Comparison of ENCODE assay signal across 1 cellular context in the genomic region with DNA sequence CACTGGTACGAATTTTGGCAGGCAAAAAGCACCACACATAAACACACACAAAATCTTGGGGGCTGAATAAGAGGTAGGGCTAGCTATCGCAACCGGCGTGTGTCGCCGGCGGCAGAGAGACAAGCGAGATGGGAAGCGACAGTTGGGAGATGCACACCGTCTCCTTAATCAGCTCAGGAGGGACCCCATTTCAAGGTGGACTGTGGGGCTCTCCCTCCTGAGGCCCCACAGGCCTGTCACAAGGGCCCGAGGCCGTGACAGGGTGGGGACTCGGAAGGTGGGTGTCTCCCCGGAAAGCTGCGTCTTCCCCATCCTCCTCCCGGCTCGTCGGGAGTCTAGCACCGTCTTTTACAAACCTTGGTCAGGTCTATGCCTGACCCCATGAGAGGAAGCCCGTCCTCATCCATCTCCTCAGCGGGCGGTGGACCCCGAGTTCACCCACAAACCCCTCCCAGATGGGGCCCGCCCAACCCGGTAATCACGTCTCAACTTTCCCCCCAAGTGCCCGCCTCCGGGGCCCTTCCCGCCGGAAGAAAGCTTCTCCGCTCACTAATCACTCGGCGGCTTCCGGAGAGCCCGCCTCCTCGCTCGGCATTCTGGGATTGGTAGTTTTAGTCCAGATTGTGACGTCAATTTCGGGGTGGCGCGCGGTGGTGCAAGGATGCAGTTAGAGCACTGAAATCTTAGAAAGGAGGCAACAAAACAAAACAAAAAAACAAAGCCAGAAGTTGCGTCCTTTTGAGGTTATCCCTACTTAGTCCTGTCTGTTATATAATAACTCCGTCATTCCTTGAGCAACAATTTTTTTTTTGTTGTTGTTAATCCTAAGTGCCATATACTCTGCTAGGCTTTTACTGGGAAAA.
A peak's percentile ranks its signal among the peaks of the same experiment; 100 is the strongest.
TF ChIP-seq lines count a peak whose summit lies in the region.

A gene with protein sequence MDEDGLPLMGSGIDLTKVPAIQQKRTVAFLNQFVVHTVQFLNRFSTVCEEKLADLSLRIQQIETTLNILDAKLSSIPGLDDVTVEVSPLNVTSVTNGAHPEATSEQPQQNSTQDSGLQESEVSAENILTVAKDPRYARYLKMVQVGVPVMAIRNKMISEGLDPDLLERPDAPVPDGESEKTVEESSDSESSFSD (minus strand): TSS at position 436 of the 863 bp plus-strand sequence. CDS start 29 bp downstream, at position 407.

TF ChIP-seq in HEK293, 187 proteins besides CTCF, POLR2A, EP300 and RAD21 (continued from another document and continues in another):
- TF ChIP-seq, protein P1, sequence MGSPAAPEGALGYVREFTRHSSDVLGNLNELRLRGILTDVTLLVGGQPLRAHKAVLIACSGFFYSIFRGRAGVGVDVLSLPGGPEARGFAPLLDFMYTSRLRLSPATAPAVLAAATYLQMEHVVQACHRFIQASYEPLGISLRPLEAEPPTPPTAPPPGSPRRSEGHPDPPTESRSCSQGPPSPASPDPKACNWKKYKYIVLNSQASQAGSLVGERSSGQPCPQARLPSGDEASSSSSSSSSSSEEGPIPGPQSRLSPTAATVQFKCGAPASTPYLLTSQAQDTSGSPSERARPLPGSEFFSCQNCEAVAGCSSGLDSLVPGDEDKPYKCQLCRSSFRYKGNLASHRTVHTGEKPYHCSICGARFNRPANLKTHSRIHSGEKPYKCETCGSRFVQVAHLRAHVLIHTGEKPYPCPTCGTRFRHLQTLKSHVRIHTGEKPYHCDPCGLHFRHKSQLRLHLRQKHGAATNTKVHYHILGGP (tag by site-specific recombination; IDR thresholded peaks at IDR 0.05), result no peak
- TF ChIP-seq ZNF596 (tag by site-specific recombination; IDR thresholded peaks at IDR 0.05) (no peak), YY1 (tag by site-specific recombination; IDR thresholded peaks at IDR 0.05) (no peak), ZBTB1 (tag by site-specific recombination; IDR thresholded peaks at IDR 0.05) (no peak), ZNF416 (tag by site-specific recombination; IDR thresholded peaks at IDR 0.05) (no peak), ZNF473 (tag by site-specific recombination; IDR thresholded peaks at IDR 0.05) (no peak), HOXC10 (CRISPR knock-in tag; IDR thresholded peaks at IDR 0.05) (no peak), ZSCAN23 (tag by site-specific recombination; IDR thresholded peaks at IDR 0.05) (no peak), ZFP69B (tag by site-specific recombination; IDR thresholded peaks at IDR 0.05) (peak; percentile 94), ZNF266 (tag by site-specific recombination; IDR thresholded peaks at IDR 0.05; ENCODE audit: low read depth) (no peak), TCF7L2 (IDR thresholded peaks at IDR 0.05; ENCODE audit: borderline replicate concordance, low read depth, low read length) (no peak), ZXDB (tag by site-specific recombination; IDR thresholded peaks at IDR 0.05) (peak; percentile 55; the same call in 1 of the 2 replicates), ZNF624 (tag by site-specific recombination; IDR thresholded peaks at IDR 0.05) (no peak), BCL11B (tag by site-specific recombination; IDR thresholded peaks at IDR 0.05; ENCODE audit: low read depth) (no peak), ZNF121 (tag by site-specific recombination; IDR thresholded peaks at IDR 0.05) (no peak), ZNF350 (tag by site-specific recombination; IDR thresholded peaks at IDR 0.05) (no peak), ZBTB21 (tag by site-specific recombination; IDR thresholded peaks at IDR 0.05) (peak; percentile 49; the same call in 1 of the 2 replicates), ZNF423 (tag by site-specific recombination; IDR thresholded peaks at IDR 0.05) (no peak), OSR2 (tag by site-specific recombination; IDR thresholded peaks at IDR 0.05) (no peak), ZNF626 (tag by site-specific recombination; IDR thresholded peaks at IDR 0.05) (no peak), SP3 (tag by site-specific recombination; IDR thresholded peaks at IDR 0.05) (peak; percentile 95), ZNF521 (tag by site-specific recombination; IDR thresholded peaks at IDR 0.05) (no peak), ZSCAN30 (tag by site-specific recombination; IDR thresholded peaks at IDR 0.05) (no peak), ZNF274 (IDR thresholded peaks at IDR 0.05; ENCODE audit: low read length) (no peak), ZNF274 (tag by site-specific recombination; IDR thresholded peaks at IDR 0.05; ENCODE audit: borderline replicate concordance) (no peak), OVOL3 (tag by site-specific recombination; IDR thresholded peaks at IDR 0.05) (no peak), KLF16 (tag by site-specific recombination; IDR thresholded peaks at IDR 0.05) (peak; percentile 64; the same call in 1 of the 2 replicates), ZFP3 (tag by site-specific recombination; IDR thresholded peaks at IDR 0.05; ENCODE audit: low read depth) (no peak), ZNF785 (tag by site-specific recombination; IDR thresholded peaks at IDR 0.05) (no peak), GLI4 (tag by site-specific recombination; IDR thresholded peaks at IDR 0.05) (no peak), BCL11A (tag by site-specific recombination; IDR thresholded peaks at IDR 0.05; ENCODE audit: low read depth) (no peak), ZNF747 (tag by site-specific recombination; IDR thresholded peaks at IDR 0.05) (no peak), ZBTB48 (tag by site-specific recombination; IDR thresholded peaks at IDR 0.05) (0 out of 2 replicates have a peak, but pooled peaks have one; percentile 15), ZNF335 (tag by site-specific recombination; conservative IDR thresholded peaks at IDR 0.05) (peak; percentile 96), ZNF184 (tag by site-specific recombination; IDR thresholded peaks at IDR 0.05) (no peak), ZNF155 (tag by site-specific recombination; IDR thresholded peaks at IDR 0.05) (no peak), SCRT1 (tag by site-specific recombination; IDR thresholded peaks at IDR 0.05; ENCODE audit: borderline replicate concordance) (no peak), RBAK (tag by site-specific recombination; IDR thresholded peaks at IDR 0.05) (no peak), YY2 (tag by site-specific recombination; IDR thresholded peaks at IDR 0.05) (no peak), ZNF354C (tag by site-specific recombination; IDR thresholded peaks at IDR 0.05; ENCODE audit: borderline replicate concordance, low read depth) (no peak), ZNF707 (tag by site-specific recombination; IDR thresholded peaks at IDR 0.05) (no peak), MZF1 (tag by site-specific recombination; IDR thresholded peaks at IDR 0.05; ENCODE audit: borderline replicate concordance) (no peak)
- TF ChIP-seq, protein P2, sequence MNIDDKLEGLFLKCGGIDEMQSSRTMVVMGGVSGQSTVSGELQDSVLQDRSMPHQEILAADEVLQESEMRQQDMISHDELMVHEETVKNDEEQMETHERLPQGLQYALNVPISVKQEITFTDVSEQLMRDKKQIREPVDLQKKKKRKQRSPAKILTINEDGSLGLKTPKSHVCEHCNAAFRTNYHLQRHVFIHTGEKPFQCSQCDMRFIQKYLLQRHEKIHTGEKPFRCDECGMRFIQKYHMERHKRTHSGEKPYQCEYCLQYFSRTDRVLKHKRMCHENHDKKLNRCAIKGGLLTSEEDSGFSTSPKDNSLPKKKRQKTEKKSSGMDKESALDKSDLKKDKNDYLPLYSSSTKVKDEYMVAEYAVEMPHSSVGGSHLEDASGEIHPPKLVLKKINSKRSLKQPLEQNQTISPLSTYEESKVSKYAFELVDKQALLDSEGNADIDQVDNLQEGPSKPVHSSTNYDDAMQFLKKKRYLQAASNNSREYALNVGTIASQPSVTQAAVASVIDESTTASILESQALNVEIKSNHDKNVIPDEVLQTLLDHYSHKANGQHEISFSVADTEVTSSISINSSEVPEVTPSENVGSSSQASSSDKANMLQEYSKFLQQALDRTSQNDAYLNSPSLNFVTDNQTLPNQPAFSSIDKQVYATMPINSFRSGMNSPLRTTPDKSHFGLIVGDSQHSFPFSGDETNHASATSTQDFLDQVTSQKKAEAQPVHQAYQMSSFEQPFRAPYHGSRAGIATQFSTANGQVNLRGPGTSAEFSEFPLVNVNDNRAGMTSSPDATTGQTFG (tag by site-specific recombination; IDR thresholded peaks at IDR 0.05; ENCODE audit: borderline replicate concordance), result no peak
- TF ChIP-seq, protein P3, sequence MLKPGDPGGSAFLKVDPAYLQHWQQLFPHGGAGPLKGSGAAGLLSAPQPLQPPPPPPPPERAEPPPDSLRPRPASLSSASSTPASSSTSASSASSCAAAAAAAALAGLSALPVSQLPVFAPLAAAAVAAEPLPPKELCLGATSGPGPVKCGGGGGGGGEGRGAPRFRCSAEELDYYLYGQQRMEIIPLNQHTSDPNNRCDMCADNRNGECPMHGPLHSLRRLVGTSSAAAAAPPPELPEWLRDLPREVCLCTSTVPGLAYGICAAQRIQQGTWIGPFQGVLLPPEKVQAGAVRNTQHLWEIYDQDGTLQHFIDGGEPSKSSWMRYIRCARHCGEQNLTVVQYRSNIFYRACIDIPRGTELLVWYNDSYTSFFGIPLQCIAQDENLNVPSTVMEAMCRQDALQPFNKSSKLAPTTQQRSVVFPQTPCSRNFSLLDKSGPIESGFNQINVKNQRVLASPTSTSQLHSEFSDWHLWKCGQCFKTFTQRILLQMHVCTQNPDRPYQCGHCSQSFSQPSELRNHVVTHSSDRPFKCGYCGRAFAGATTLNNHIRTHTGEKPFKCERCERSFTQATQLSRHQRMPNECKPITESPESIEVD (tag by site-specific recombination; IDR thresholded peaks at IDR 0.05), result no peak
- TF ChIP-seq, protein P4, sequence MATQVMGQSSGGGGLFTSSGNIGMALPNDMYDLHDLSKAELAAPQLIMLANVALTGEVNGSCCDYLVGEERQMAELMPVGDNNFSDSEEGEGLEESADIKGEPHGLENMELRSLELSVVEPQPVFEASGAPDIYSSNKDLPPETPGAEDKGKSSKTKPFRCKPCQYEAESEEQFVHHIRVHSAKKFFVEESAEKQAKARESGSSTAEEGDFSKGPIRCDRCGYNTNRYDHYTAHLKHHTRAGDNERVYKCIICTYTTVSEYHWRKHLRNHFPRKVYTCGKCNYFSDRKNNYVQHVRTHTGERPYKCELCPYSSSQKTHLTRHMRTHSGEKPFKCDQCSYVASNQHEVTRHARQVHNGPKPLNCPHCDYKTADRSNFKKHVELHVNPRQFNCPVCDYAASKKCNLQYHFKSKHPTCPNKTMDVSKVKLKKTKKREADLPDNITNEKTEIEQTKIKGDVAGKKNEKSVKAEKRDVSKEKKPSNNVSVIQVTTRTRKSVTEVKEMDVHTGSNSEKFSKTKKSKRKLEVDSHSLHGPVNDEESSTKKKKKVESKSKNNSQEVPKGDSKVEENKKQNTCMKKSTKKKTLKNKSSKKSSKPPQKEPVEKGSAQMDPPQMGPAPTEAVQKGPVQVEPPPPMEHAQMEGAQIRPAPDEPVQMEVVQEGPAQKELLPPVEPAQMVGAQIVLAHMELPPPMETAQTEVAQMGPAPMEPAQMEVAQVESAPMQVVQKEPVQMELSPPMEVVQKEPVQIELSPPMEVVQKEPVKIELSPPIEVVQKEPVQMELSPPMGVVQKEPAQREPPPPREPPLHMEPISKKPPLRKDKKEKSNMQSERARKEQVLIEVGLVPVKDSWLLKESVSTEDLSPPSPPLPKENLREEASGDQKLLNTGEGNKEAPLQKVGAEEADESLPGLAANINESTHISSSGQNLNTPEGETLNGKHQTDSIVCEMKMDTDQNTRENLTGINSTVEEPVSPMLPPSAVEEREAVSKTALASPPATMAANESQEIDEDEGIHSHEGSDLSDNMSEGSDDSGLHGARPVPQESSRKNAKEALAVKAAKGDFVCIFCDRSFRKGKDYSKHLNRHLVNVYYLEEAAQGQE (tag by site-specific recombination; IDR thresholded peaks at IDR 0.05), result no peak
- TF ChIP-seq, protein P5, sequence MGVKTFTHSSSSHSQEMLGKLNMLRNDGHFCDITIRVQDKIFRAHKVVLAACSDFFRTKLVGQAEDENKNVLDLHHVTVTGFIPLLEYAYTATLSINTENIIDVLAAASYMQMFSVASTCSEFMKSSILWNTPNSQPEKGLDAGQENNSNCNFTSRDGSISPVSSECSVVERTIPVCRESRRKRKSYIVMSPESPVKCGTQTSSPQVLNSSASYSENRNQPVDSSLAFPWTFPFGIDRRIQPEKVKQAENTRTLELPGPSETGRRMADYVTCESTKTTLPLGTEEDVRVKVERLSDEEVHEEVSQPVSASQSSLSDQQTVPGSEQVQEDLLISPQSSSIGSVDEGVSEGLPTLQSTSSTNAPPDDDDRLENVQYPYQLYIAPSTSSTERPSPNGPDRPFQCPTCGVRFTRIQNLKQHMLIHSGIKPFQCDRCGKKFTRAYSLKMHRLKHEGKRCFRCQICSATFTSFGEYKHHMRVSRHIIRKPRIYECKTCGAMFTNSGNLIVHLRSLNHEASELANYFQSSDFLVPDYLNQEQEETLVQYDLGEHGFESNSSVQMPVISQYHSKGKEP (tag by site-specific recombination; IDR thresholded peaks at IDR 0.05), result no peak
- TF ChIP-seq, protein P6, sequence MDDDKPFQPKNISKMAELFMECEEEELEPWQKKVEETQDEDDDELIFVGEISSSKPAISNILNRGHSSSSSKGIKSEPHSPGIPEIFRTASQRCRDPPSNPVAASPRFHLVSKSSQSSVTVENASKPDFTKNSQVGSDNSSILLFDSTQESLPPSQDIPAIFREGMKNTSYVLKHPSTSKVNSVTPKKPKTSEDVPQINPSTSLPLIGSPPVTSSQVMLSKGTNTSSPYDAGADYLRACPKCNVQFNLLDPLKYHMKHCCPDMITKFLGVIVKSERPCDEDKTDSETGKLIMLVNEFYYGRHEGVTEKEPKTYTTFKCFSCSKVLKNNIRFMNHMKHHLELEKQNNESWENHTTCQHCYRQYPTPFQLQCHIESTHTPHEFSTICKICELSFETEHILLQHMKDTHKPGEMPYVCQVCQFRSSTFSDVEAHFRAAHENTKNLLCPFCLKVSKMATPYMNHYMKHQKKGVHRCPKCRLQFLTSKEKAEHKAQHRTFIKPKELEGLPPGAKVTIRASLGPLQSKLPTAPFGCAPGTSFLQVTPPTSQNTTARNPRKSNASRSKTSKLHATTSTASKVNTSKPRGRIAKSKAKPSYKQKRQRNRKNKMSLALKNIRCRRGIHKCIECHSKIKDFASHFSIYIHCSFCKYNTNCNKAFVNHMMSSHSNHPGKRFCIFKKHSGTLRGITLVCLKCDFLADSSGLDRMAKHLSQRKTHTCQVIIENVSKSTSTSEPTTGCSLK (tag by site-specific recombination; IDR thresholded peaks at IDR 0.05), result no peak
